In genomic region chrX:133005038-133005437, GRCh38 we compare ENCODE assay signal across 8 cellular contexts. TPM values are rescaled to one million over a fixed set of nuclear protein-coding genes. Genes with fewer than 3 reads are reported as not detected.
DNase-seq lines count a peak whose midpoint lies in the region; ATAC-seq and TF ChIP-seq lines count a peak whose summit lies in the region.

No MANE protein-coding gene starts in this region.

- 0 to 4% methylated on average over 2 of the region's 2 CpGs for WGBS in GM23248 (ENCODE audit: low coverage in 1 of 2, low lambda C conversion rate in 2 of 2, missing lambda C conversion rate in 2 of 2), 2 experiments

- no peaks in the 10 kb centered on the region for H3K9me2 ChIP-seq in GM23248 (ENCODE audit: insufficient read depth)

- no peak overlapping the region for H3K4me2 ChIP-seq in GM23248 (ENCODE audit: unreplicated experiment)

- H3F3A ChIP-seq in GM23248 (ENCODE audit: insufficient read depth), result no peaks in the 10 kb centered on the region

- in situ Hi-C loops in GM23248 (cut with MboI), result no loop called here

- peak; percentile 49 for TF ChIP-seq CTCF in WERI-Rb-1 (IDR thresholded peaks at IDR 0.05; ENCODE audit: low read depth, low read length)

- H3K4me3 ChIP-seq in GM23248 (no peak overlapping the region), WERI-Rb-1 (ENCODE audit: low read depth, low read length) (no peak overlapping the region)

- no peaks in the 10 kb centered on the region for H3K36me3 ChIP-seq in GM23248 (ENCODE audit: low read depth)
- no peaks in the 10 kb centered on the region for H3K36me3 ChIP-seq in WERI-Rb-1

- H2AFZ ChIP-seq in GM23248, result no peak overlapping the region

- H3K9me3 ChIP-seq in GM23248 (ENCODE audit: low read depth), result no peaks in the 10 kb centered on the region
- no peaks in the 10 kb centered on the region for H3K9me3 ChIP-seq in WERI-Rb-1 (ENCODE audit: severe bottlenecking)

- no peaks in the 10 kb centered on the region for H3K4me1 ChIP-seq in GM23248 (ENCODE audit: insufficient read depth)

- no peak for ATAC-seq in GM19397 (IDR thresholded peaks at IDR 0.05; ENCODE audit: unreplicated experiment)
- no peak for ATAC-seq in GM21825 (IDR thresholded peaks at IDR 0.05; ENCODE audit: unreplicated experiment)
- no peak for ATAC-seq in GM21526 (IDR thresholded peaks at IDR 0.05; ENCODE audit: low FRiP score, unreplicated experiment)

- H3K27me3 ChIP-seq in GM23248 (replicated peaks; ENCODE audit: insufficient read depth), result no peaks in the 10 kb centered on the region
- H3K27me3 ChIP-seq in WERI-Rb-1 (ENCODE audit: insufficient read depth, low read depth, severe bottlenecking), result peaks cover 41% of the 10 kb centered on the region

- H3K27ac ChIP-seq in GM23248 (no peak overlapping the region), WERI-Rb-1 (no peak overlapping the region)

- no peak overlapping the region for H3K9ac ChIP-seq in GM23248

- H3K79me2 ChIP-seq in GM23248 (ENCODE audit: insufficient read depth), result no peaks in the 10 kb centered on the region

- DNase-seq in Ammon's horn (ENCODE audit: low spot score), result peak; percentile 4
- DNase-seq in GM23248, result peak; percentile 19
- DNase-seq in WERI-Rb-1, result no peak
- DNase-seq in kidney tubule cell (ENCODE audit: low spot score), result peak; percentile 62
- DNase-seq in nucleus accumbens (lab: John Stamatoyannopoulos, UW), result no peak

- H4K20me1 ChIP-seq in GM23248 (ENCODE audit: insufficient read depth), result no peaks in the 10 kb centered on the region

RNA-seq across cellular contexts. Expression of gene HS6ST2, which starts 46.6 kb away (rescaled TPM):
- not detected in 2 replicates for total RNA-seq in GM23248 (2014; rRNA removed; shearing (Covaris generic))
- not detected in 2 replicates for polyA plus RNA-seq in GM23248 (2016; fragmentation: Nextera tagmentation; extraction: Ambion mirVana)

Comparison
In these comparisons a context has a peak if more than half of its experiments do, and no peak if none do; other contexts are left out.
1. DNase-seq: peak in Ammon's horn (single experiment), GM23248 (single experiment) and kidney tubule cell (single experiment); none in WERI-Rb-1 (single experiment) and nucleus accumbens (0 of 56).